ENCODE assay signal across 8 cellular contexts in the genomic region with DNA sequence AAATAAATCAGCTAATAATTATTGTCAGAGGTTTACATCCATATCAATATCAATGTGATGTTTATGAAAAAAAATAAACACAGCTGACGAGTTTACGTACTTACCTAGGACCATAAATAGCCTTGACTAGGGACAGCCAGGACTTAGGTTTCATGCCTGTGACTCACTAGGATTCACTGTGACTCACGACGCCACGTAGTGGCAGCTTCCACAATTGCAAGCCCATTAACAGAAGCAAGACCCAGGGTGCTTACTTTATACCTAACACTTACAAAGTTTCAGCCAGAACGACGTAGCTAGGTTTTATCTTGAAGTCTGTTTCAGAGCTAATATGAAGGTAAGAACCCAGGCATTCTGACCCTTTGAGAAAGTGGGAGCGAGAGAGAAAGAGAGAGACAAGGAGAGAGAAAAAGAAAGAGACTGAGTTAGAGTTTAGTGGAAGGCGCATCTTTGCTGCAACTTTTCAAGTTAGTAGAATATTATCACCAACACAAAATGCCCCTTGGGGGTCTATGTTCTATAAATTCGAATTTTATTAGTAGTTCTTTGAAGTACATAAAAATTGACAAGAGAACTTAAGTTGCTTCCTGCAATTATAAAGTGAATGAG.
DNase-seq lines count a peak whose midpoint lies in the region; ATAC-seq and TF ChIP-seq lines count a peak whose summit lies in the region.

No MANE protein-coding gene starts in this region.

- H3K4me1 ChIP-seq in left lung: peaks cover 10 to 22% of the 10 kb centered on the region in 2 donors

- intact Hi-C loops in left lung (cut with DNase I): loop anchor here in 1 of 2 donors (10.0 kb wide), 1 partner anchor 298 kb away; no protein-coding TSS in a partner anchor

- TF ChIP-seq CTCF in choroid plexus epithelial cell (conservative IDR thresholded peaks at IDR 0.05; ENCODE audit: low read depth, low read length) (peak; percentile 94), left lung (IDR thresholded peaks at IDR 0.05) (peak; percentile 89 to 98)

- ATAC-seq in GM18907 (IDR thresholded peaks at IDR 0.05; ENCODE audit: unreplicated experiment): peak; percentile 84
- ATAC-seq in HG03135 (IDR thresholded peaks at IDR 0.05; ENCODE audit: unreplicated experiment): peak; percentile 81
- ATAC-seq in left lung: peak; percentile 93

- H3K4me3 ChIP-seq in choroid plexus epithelial cell (ENCODE audit: low read depth, low read length) (no peak overlapping the region), left lung (no peak overlapping the region)

- H3K27ac ChIP-seq in left lung: peak overlapping the region in 1 of 2 donors; percentile 30

- H3K27me3 ChIP-seq in left lung: no peaks in the 10 kb centered on the region

- H3K9me3 ChIP-seq in left lung: no peaks in the 10 kb centered on the region

- H3K36me3 ChIP-seq in left lung: no peaks in the 10 kb centered on the region

- DNase-seq in Ammon's horn (ENCODE audit: low spot score): peak; percentile 90
- peak; percentile 55 for DNase-seq in NCI-H2196 (lab: John Stamatoyannopoulos, UW; ENCODE audit: unreplicated experiment)
- DNase-seq in activated CD4-positive, alpha-beta T cell treated with anti-CD3 and anti-CD28 coated beads for 24 hours (ENCODE audit: low read depth in 2 of 2): peak; percentile 66 to 83
- DNase-seq in choroid plexus epithelial cell (ENCODE audit: low read depth): peak; percentile 96
- DNase-seq in left lung: peak in 1 of 2 donors; percentile 84
- DNase-seq in stimulated activated CD4-positive, alpha-beta T cell treated with anti-CD3 and anti-CD28 coated beads, TNF-alpha, amount 100 ng/mL, for 4 hours (ENCODE audit: low read depth in 3 of 3): peak; percentile 57 to 63 (median 60)
